Comparison of ENCODE assay signal across 7 cellular contexts in the genomic region with DNA sequence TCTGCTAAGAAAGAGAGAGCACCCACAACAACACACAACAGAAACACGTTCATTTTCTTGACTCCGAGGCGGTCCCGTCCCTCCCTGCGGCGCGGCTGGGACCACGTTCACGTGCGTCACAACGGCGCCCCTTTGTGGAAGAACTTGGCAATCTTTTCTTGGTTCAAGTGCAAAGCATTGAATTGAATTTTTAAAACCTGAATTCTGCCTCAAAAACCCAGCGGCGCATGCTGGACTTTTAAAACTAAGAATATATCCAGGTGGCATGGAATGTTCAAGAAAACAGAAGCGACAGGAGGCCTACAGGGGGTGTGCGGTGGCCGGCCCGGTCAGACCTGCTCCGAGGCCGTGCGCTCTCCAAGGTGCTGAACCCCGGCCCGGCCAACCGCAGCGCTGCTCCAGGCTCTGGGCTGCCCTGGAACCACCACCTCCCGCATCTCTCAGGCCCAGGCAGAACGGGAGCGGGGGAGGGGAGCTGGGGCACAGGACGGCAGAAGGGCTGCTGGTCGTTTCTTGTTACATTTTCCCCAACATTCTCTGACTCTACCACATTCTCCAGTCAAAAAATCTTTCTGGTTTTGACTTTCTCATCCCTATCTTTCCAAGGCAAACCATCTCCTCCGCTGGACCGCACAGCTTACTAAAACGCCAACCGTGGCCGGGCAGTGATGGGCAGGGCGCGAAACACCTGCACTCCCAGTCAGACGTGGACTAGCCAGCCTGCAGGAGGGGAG. TPM values are rescaled to one million over a fixed set of nuclear protein-coding genes. Genes with fewer than 3 reads are reported as not detected.
DNase-seq lines count a peak whose midpoint lies in the region; ATAC-seq and FAIRE-seq lines count a peak whose summit lies in the region.

No MANE protein-coding gene starts in this region.

- no peak overlapping the region for H3K9ac ChIP-seq in mesendoderm (ENCODE audit: low read length)

- WGBS in mesendoderm (ENCODE audit: extremely low coverage, insufficient coverage, low lambda C conversion rate): no CpG with 5 or more reads among the region's 38 CpGs

- H3K79me1 ChIP-seq in mesendoderm (ENCODE audit: low read length): no peaks in the 10 kb centered on the region

- no peak overlapping the region for H3K4ac ChIP-seq in mesendoderm (ENCODE audit: low read depth, low read length)

- no peak overlapping the region for H4K5ac ChIP-seq in mesendoderm (ENCODE audit: low read length)

- H3K27ac ChIP-seq in effector memory CD4-positive, alpha-beta T cell (ENCODE audit: insufficient read depth, low read length, poor library complexity, severe bottlenecking): no peak overlapping the region
- H3K27ac ChIP-seq in mesendoderm (ENCODE audit: low read depth, low read length): no peak overlapping the region

- H3K4me2 ChIP-seq in mesendoderm (ENCODE audit: low read length): peak overlapping the region; percentile 27

- H3K79me2 ChIP-seq in mesendoderm (ENCODE audit: control insufficient read depth, insufficient read depth, low read length): no peaks in the 10 kb centered on the region

- no peak overlapping the region for H3K18ac ChIP-seq in mesendoderm (ENCODE audit: low read length)

- H2BK15ac ChIP-seq in mesendoderm (replicated peaks; ENCODE audit: low read depth): no peak overlapping the region

- H4K8ac ChIP-seq in mesendoderm (ENCODE audit: low read depth, low read length): no peak overlapping the region

- FAIRE-seq in GM19239 (lab: Jason Lieb, UNC): peak; percentile 82

- H2AK5ac ChIP-seq in mesendoderm (ENCODE audit: low read length): no peak overlapping the region

- no peak overlapping the region for H2BK120ac ChIP-seq in mesendoderm (ENCODE audit: low read depth, low read length)

- H3K4me3 ChIP-seq in effector memory CD4-positive, alpha-beta T cell (ENCODE audit: insufficient read depth, low read depth, low read length, poor library complexity, severe bottlenecking): no peak overlapping the region
- no peak overlapping the region for H3K4me3 ChIP-seq in mesendoderm (ENCODE audit: low read length)

- H2BK5ac ChIP-seq in mesendoderm (ENCODE audit: low read length): no peak overlapping the region

- H3K9me3 ChIP-seq in effector memory CD4-positive, alpha-beta T cell (ENCODE audit: control insufficient read depth, low read length): no peaks in the 10 kb centered on the region

- no peaks in the 10 kb centered on the region for H3K27me3 ChIP-seq in effector memory CD4-positive, alpha-beta T cell (replicated peaks; ENCODE audit: control insufficient read depth, insufficient read depth, low read length, poor library complexity, severe bottlenecking)
- H3K27me3 ChIP-seq in mesendoderm (ENCODE audit: insufficient read depth, low read length, poor library complexity): no peaks in the 10 kb centered on the region

- no peak for ATAC-seq in HG03521 (IDR thresholded peaks at IDR 0.05; ENCODE audit: unreplicated experiment)

- peaks cover 3% of the 10 kb centered on the region for H3K36me3 ChIP-seq in effector memory CD4-positive, alpha-beta T cell (ENCODE audit: control insufficient read depth, insufficient read depth, low read length)
- H3K36me3 ChIP-seq in mesendoderm (ENCODE audit: control insufficient read depth, insufficient read depth, low read length): no peaks in the 10 kb centered on the region

- H3K56ac ChIP-seq in mesendoderm (ENCODE audit: low read length): no peak overlapping the region

- DNase-seq in GM19239 (ENCODE audit: insufficient read length, low spot score): peak; percentile 70
- DNase-seq in NCI-H526 (lab: John Stamatoyannopoulos, UW): peak; percentile 22 to 84
- DNase-seq in activated CD8-positive, alpha-beta memory T cell treated with anti-CD3 and anti-CD28 coated beads for 4 hours (ENCODE audit: low read depth in 2 of 2): peak; percentile 47 to 54
- DNase-seq in effector memory CD4-positive, alpha-beta T cell: peak; percentile 27 to 45 (median 41)
- peak; percentile 86 for DNase-seq in mesendoderm
- peak; percentile 52 to 69 for DNase-seq in stimulated activated CD8-positive, alpha-beta memory T cell treated with anti-CD3 and anti-CD28 coated beads, Interleukin-2, amount 100 ng/mL, for 48 hours (ENCODE audit: low read depth in 2 of 2)

- H3K4me1 ChIP-seq in effector memory CD4-positive, alpha-beta T cell (ENCODE audit: control insufficient read depth, insufficient read depth, low read length, poor library complexity, severe bottlenecking): peaks cover 6% of the 10 kb centered on the region
- H3K4me1 ChIP-seq in mesendoderm (ENCODE audit: control insufficient read depth, low read depth, low read length): no peaks in the 10 kb centered on the region

- H3K23ac ChIP-seq in mesendoderm (ENCODE audit: low read length): no peak overlapping the region

RNA-seq across cellular contexts. Expression of a gene that starts 3.4 kb away (rescaled TPM):
- polyA plus RNA-seq in mesendoderm (2013, experiment 1 of 2): 7.0 TPM
- 6.5 TPM for polyA plus RNA-seq in mesendoderm (2013, experiment 2 of 2)

RNA-seq across cellular contexts. Expression of a gene that starts 3.7 kb away (rescaled TPM):
- polyA plus RNA-seq in mesendoderm (2013, experiment 1 of 2): 11.8 TPM
- polyA plus RNA-seq in mesendoderm (2013, experiment 2 of 2): 11.8 TPM

RNA-seq across cellular contexts. Expression of a gene that starts 35.8 kb away (rescaled TPM):
- 24.9 TPM for polyA plus RNA-seq in mesendoderm (2013, experiment 1 of 2)
- 27.0 TPM for polyA plus RNA-seq in mesendoderm (2013, experiment 2 of 2)

RNA-seq across cellular contexts. Expression of a gene that starts 43.1 kb away (rescaled TPM):
- 0.07 TPM for polyA plus RNA-seq in mesendoderm (2013, experiment 1 of 2)
- polyA plus RNA-seq in mesendoderm (2013, experiment 2 of 2): 0.06 TPM

RNA-seq across cellular contexts. Expression of a gene that starts 43.8 kb away (rescaled TPM):
- 62.8 TPM for polyA plus RNA-seq in mesendoderm (2013, experiment 1 of 2)
- 63.4 TPM for polyA plus RNA-seq in mesendoderm (2013, experiment 2 of 2)
